ENCODE assay signal across 12 cellular contexts in the genomic region with DNA sequence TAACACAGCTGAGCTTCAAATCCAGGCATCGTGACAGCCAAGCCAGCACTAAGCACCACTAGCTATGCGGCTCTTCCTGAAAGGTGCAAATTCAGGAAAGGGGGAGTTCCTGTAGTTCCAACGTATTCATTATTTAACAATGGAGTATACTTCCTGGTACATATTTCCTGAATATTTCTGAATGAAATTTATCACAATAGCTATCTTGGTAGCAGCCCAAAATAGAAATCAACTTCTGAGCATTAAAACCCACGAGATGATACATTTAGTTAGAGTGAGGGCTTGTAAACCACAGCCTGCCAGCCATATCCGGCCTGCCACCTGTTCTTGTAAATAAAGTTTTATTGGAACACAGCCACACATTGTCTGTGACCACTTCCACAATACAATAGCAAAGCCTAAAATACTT.
DNase-seq lines count a peak whose midpoint lies in the region; ATAC-seq, FAIRE-seq and TF ChIP-seq lines count a peak whose summit lies in the region.
"Had no signal": no experiment of that assay in that cellular context is flagged by ENCODE, and none has a peak within 500 bp of the region (broad histone marks: within the 10 kb centered on the region; RNA-seq: fewer than 3 reads in every experiment).

No MANE protein-coding gene starts in this region.

- H2AFZ ChIP-seq in DND-41 (ENCODE audit: low read depth, low read length) = 0 out of 2 replicates have a peak overlapping the region, but pooled peaks have one; percentile 36

- no peak overlapping the region for H3K4me3 ChIP-seq in DND-41 (ENCODE audit: low read depth in 1 of 2, low read length in 2 of 2)
- H3K4me3 ChIP-seq in HEK293 (ENCODE audit: low read depth, low read length) = no peak overlapping the region
- no peak overlapping the region for H3K4me3 ChIP-seq in SK-N-MC
- no peak overlapping the region for H3K4me3 ChIP-seq in gastroesophageal sphincter
- H3K4me3 ChIP-seq: dorsolateral prefrontal cortex had no signal

- H3K4me2 ChIP-seq in DND-41 (ENCODE audit: insufficient read depth, low read length) = peak overlapping the region; percentile 35; the same call in 1 of the 2 replicates

- no peak for FAIRE-seq in RCC 7860 (lab: Jason Lieb, UNC)
- FAIRE-seq: keratinocyte had no signal

- H3K9me3 ChIP-seq in DND-41 (ENCODE audit: insufficient read depth, low read length, severe bottlenecking) (no peaks in the 10 kb centered on the region), HEK293 (ENCODE audit: control insufficient read depth, insufficient read depth, low read depth, low read length) (no peaks in the 10 kb centered on the region), SK-N-MC (ENCODE audit: low read depth, low read length) (no peaks in the 10 kb centered on the region), gastroesophageal sphincter (no peaks in the 10 kb centered on the region)

- ATAC-seq in DND-41 (ENCODE audit: insufficient read depth, low read depth) = peak; percentile 89
- ATAC-seq in gastroesophageal sphincter = peak; percentile 25
- ATAC-seq: sciatic nerve; stimulated activated memory B cell treated with anti-CD40 and anti-IgM and Interleukin-4, amounts not matched to agents 10 μg/mL and 1 μg/mL and 100 μg/mL, for 72 hours had no signal

- peak; percentile 60 for DNase-seq in DND-41
- DNase-seq in SK-N-MC (ENCODE audit: low read depth, low spot score) = no peak
- no peak for DNase-seq in NCI-H2227 (lab: John Stamatoyannopoulos, UW; ENCODE audit: unreplicated experiment)
- DNase-seq in DMS53 (lab: John Stamatoyannopoulos, UW) = no peak
- DNase-seq in NCI-H1105 treated with DMSO at 0.1 percent for 48 hours (lab: John Stamatoyannopoulos, UW) = no peak
- DNase-seq in RCC 7860 (ENCODE audit: low spot score) = no peak
- DNase-seq: dorsolateral prefrontal cortex had no signal

- POLR2A ChIA-PET in HEK293 (lab: Yijun Ruan, JAX) = no interaction called here

- H3K36me3 ChIP-seq in DND-41 (ENCODE audit: insufficient read depth, low read length) (no peaks in the 10 kb centered on the region), HEK293 (ENCODE audit: control insufficient read depth in 2 of 2, insufficient read depth in 1 of 2, low read length in 2 of 2) (no peaks in the 10 kb centered on the region), SK-N-MC (ENCODE audit: insufficient read depth, low read length) (peaks cover 78% of the 10 kb centered on the region), gastroesophageal sphincter (no peaks in the 10 kb centered on the region)

- no peaks in the 10 kb centered on the region for H3K79me2 ChIP-seq in DND-41 (ENCODE audit: insufficient read depth, low read length)

- TF ChIP-seq EP300 in gastroesophageal sphincter (IDR thresholded peaks at IDR 0.05) = no peak

- no peaks in the 10 kb centered on the region for H3K27me3 ChIP-seq in DND-41 (ENCODE audit: insufficient read depth, low read length, poor library complexity)
- no peaks in the 10 kb centered on the region for H3K27me3 ChIP-seq in gastroesophageal sphincter
- H3K27me3 ChIP-seq: dorsolateral prefrontal cortex had no signal

- no peaks in the 10 kb centered on the region for H4K20me1 ChIP-seq in DND-41 (ENCODE audit: insufficient read depth, low read length)

- TF ChIP-seq POLR2A in gastroesophageal sphincter (IDR thresholded peaks at IDR 0.05) = no peak

- CTCF ChIA-PET in HEK293 (lab: Yijun Ruan, JAX) = interaction anchor here (1.2 kb wide), 1 partner anchor 464 kb away, joined by 7 read pairs; no protein-coding TSS in a partner anchor

- H3K9ac ChIP-seq in DND-41 (ENCODE audit: low read depth, low read length) (no peak overlapping the region), SK-N-MC (ENCODE audit: insufficient read length) (no peak overlapping the region)

- 47 to 84% methylated on average over 5 of the region's 5 CpGs for WGBS in gastroesophageal sphincter (ENCODE audit: low coverage in 1 of 2), 2 donors

- TF ChIP-seq CTCF in DND-41 (IDR thresholded peaks at IDR 0.05; ENCODE audit: borderline replicate concordance, extremely low read depth, low read length, poor library complexity, severe bottlenecking) (no peak), HEK293 (tag by site-specific recombination; IDR thresholded peaks at IDR 0.05) (no peak), gastroesophageal sphincter (IDR thresholded peaks at IDR 0.05) (no peak)

- H3K4me1 ChIP-seq in DND-41 (ENCODE audit: insufficient read depth, low read length) (peaks cover 8% of the 10 kb centered on the region), HEK293 (ENCODE audit: control insufficient read depth, insufficient read depth, low read length) (peaks cover 13% of the 10 kb centered on the region), gastroesophageal sphincter (peaks cover 0 to 9% (median 0%) of the 10 kb centered on the region in 3 donors)

- H3K27ac ChIP-seq in DND-41 (ENCODE audit: low read length) (no peak overlapping the region), HEK293 (ENCODE audit: extremely low read depth, low read depth, low read length) (no peak overlapping the region), SK-N-MC (peak overlapping the region; percentile 70), gastroesophageal sphincter (no peak overlapping the region)

TF ChIP-seq in HEK293, 187 proteins besides CTCF, POLR2A, EP300 and RAD21 (continues in another document):
- TF ChIP-seq, protein P1, sequence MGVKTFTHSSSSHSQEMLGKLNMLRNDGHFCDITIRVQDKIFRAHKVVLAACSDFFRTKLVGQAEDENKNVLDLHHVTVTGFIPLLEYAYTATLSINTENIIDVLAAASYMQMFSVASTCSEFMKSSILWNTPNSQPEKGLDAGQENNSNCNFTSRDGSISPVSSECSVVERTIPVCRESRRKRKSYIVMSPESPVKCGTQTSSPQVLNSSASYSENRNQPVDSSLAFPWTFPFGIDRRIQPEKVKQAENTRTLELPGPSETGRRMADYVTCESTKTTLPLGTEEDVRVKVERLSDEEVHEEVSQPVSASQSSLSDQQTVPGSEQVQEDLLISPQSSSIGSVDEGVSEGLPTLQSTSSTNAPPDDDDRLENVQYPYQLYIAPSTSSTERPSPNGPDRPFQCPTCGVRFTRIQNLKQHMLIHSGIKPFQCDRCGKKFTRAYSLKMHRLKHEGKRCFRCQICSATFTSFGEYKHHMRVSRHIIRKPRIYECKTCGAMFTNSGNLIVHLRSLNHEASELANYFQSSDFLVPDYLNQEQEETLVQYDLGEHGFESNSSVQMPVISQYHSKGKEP (tag by site-specific recombination; IDR thresholded peaks at IDR 0.05) = no peak
- TF ChIP-seq, protein P2, sequence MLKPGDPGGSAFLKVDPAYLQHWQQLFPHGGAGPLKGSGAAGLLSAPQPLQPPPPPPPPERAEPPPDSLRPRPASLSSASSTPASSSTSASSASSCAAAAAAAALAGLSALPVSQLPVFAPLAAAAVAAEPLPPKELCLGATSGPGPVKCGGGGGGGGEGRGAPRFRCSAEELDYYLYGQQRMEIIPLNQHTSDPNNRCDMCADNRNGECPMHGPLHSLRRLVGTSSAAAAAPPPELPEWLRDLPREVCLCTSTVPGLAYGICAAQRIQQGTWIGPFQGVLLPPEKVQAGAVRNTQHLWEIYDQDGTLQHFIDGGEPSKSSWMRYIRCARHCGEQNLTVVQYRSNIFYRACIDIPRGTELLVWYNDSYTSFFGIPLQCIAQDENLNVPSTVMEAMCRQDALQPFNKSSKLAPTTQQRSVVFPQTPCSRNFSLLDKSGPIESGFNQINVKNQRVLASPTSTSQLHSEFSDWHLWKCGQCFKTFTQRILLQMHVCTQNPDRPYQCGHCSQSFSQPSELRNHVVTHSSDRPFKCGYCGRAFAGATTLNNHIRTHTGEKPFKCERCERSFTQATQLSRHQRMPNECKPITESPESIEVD (tag by site-specific recombination; IDR thresholded peaks at IDR 0.05) = no peak
- no peak for TF ChIP-seq ZNF792 (tag by site-specific recombination; IDR thresholded peaks at IDR 0.05)
- TF ChIP-seq ZFP41 (tag by site-specific recombination; IDR thresholded peaks at IDR 0.05; ENCODE audit: borderline replicate concordance) = no peak
- TF ChIP-seq, protein P3, sequence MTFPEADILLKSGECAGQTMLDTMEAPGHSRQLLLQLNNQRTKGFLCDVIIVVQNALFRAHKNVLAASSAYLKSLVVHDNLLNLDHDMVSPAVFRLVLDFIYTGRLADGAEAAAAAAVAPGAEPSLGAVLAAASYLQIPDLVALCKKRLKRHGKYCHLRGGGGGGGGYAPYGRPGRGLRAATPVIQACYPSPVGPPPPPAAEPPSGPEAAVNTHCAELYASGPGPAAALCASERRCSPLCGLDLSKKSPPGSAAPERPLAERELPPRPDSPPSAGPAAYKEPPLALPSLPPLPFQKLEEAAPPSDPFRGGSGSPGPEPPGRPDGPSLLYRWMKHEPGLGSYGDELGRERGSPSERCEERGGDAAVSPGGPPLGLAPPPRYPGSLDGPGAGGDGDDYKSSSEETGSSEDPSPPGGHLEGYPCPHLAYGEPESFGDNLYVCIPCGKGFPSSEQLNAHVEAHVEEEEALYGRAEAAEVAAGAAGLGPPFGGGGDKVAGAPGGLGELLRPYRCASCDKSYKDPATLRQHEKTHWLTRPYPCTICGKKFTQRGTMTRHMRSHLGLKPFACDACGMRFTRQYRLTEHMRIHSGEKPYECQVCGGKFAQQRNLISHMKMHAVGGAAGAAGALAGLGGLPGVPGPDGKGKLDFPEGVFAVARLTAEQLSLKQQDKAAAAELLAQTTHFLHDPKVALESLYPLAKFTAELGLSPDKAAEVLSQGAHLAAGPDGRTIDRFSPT (tag by site-specific recombination; IDR thresholded peaks at IDR 0.05) = no peak
- TF ChIP-seq ZNF777 (tag by site-specific recombination; IDR thresholded peaks at IDR 0.05; ENCODE audit: borderline replicate concordance) = no peak
- TF ChIP-seq ZNF791 (tag by site-specific recombination; IDR thresholded peaks at IDR 0.05) = no peak
- TF ChIP-seq ZNF560 (tag by site-specific recombination; IDR thresholded peaks at IDR 0.05; ENCODE audit: borderline replicate concordance) = no peak
- TF ChIP-seq ZNF132 (tag by site-specific recombination; IDR thresholded peaks at IDR 0.05; ENCODE audit: borderline replicate concordance) = no peak
